In genomic region chr4:127868196-127868595, GRCh38 we compare ENCODE assay signal across 19 cellular contexts. TPM values are rescaled to one million over a fixed set of nuclear protein-coding genes. Genes with fewer than 3 reads are reported as not detected.
DNase-seq lines count a peak whose midpoint lies in the region; ATAC-seq and TF ChIP-seq lines count a peak whose summit lies in the region.
"Had no signal": no experiment of that assay in that cellular context is flagged by ENCODE, and none has a peak within 500 bp of the region (broad histone marks: within the 10 kb centered on the region; RNA-seq: fewer than 3 reads in every experiment).

No MANE protein-coding gene starts in this region.

- no peak overlapping the region for H3K4me3 ChIP-seq in GM23248
- no peak overlapping the region for H3K4me3 ChIP-seq in fibroblast of villous mesenchyme (ENCODE audit: low read depth, low read length)
- H3K4me3 ChIP-seq: HAP-1, K562 had no signal

- DNase-seq in GM23248 (peak; percentile 21), NCI-H226 (peak; percentile 14), fibroblast of villous mesenchyme (ENCODE audit: low read depth) (peak; percentile 52), HT-29 (ENCODE audit: low spot score) (no peak)
- no peak for DNase-seq in stimulated activated CD4-positive, alpha-beta T cell treated with anti-CD3 and anti-CD28 coated beads, Interleukin-1b, Interleukin-23, amount 100 ng/mL, for 48 hours
- no peak for DNase-seq in stimulated activated naive CD4-positive, alpha-beta T cell (lab: John Stamatoyannopoulos, UW)
- DNase-seq: ACHN; BE2C; C1 segment of cervical spinal cord; CD4-positive, CD25-positive, alpha-beta regulatory T cell; CD8-positive, alpha-beta memory T cell; COR-L47; DMS 273 treated with DMSO at 0.1 percent for 48 hours; DMS53; DND-41; GF-D8 had no signal

- no peaks in the 10 kb centered on the region for H3K9me3 ChIP-seq in GM23248 (ENCODE audit: low read depth)
- H3K9me3 ChIP-seq: BE2C, HAP-1 had no signal

- H3K9ac ChIP-seq in GM23248, result no peak overlapping the region

- H3K36me3 ChIP-seq in GM23248 (ENCODE audit: low read depth), result no peaks in the 10 kb centered on the region
- H3K36me3 ChIP-seq: BE2C, HAP-1 had no signal

- H3F3A ChIP-seq in GM23248 (ENCODE audit: insufficient read depth), result 0 out of 2 replicates have a peak, but pooled peaks cover 5% of the 10 kb centered on the region

- in situ Hi-C loops in GM23248 (cut with MboI), result no loop called here

- no peak overlapping the region for H3K27ac ChIP-seq in GM23248

- WGBS in GM23248 (ENCODE audit: low coverage in 1 of 2, low lambda C conversion rate in 2 of 2, missing lambda C conversion rate in 2 of 2), 2 experiments, result 96 to 99% methylated on average over 2 of the region's 2 CpGs

- no peaks in the 10 kb centered on the region for H3K27me3 ChIP-seq in GM23248 (replicated peaks; ENCODE audit: insufficient read depth)
- H3K27me3 ChIP-seq: BE2C had no signal

- 0 out of 2 replicates have a peak, but pooled peaks cover 5% of the 10 kb centered on the region for H3K79me2 ChIP-seq in GM23248 (ENCODE audit: insufficient read depth)

- no peak overlapping the region for H3K4me2 ChIP-seq in GM23248 (ENCODE audit: unreplicated experiment)

- TF ChIP-seq CTCF in fibroblast of villous mesenchyme (IDR thresholded peaks at IDR 0.05; ENCODE audit: insufficient read depth, low read depth, low read length), result no peak

- H3K9me2 ChIP-seq in GM23248 (ENCODE audit: insufficient read depth), result no peaks in the 10 kb centered on the region

- ATAC-seq in HG03196 (IDR thresholded peaks at IDR 0.05; ENCODE audit: unreplicated experiment), result no peak
- ATAC-seq: K562 had no signal

- H3K4me1 ChIP-seq in GM23248 (ENCODE audit: insufficient read depth), result peaks cover 17% of the 10 kb centered on the region
- H3K4me1 ChIP-seq: BE2C, HAP-1 had no signal

- H4K20me1 ChIP-seq in GM23248 (ENCODE audit: insufficient read depth), result no peaks in the 10 kb centered on the region

- H2AFZ ChIP-seq in GM23248, result no peak overlapping the region

RNA-seq across cellular contexts. Expression of gene PLK4, which starts 12.5 kb away (rescaled TPM):
- 6.7 and 8.5 TPM in 2 replicates for total RNA-seq in GM23248 (2014; rRNA removed; shearing (Covaris generic))
- 4.0 and 4.4 TPM in 2 replicates for polyA plus RNA-seq in GM23248 (2016; fragmentation: Nextera tagmentation; extraction: Ambion mirVana)
- total RNA-seq in fibroblast of villous mesenchyme, result 5.8 and 11.7 TPM in 2 replicates
- 42.6 and 45.5 TPM in 2 replicates for total RNA-seq in HT-29 (2014; rRNA removed; shearing (Covaris generic))

Comparison
In these comparisons a context has a peak if more than half of its experiments do, and no peak if none do; other contexts are left out.
1. DNase-seq: peak in GM23248 (single experiment), NCI-H226 (single experiment) and fibroblast of villous mesenchyme (single experiment); none in HT-29 (single experiment), stimulated activated CD4-positive, alpha-beta T cell treated with anti-CD3 and anti-CD28 coated beads, Interleukin-1b, Interleukin-23, amount 100 ng/mL, for 48 hours (single experiment) and stimulated activated naive CD4-positive, alpha-beta T cell (0 of 6).